In genomic region chr20:543369-544152, GRCh38 we compare ENCODE assay signal across 8 cellular contexts. TPM values are rescaled to one million over a fixed set of nuclear protein-coding genes. Genes with fewer than 3 reads are reported as not detected.
DNase-seq lines count a peak whose midpoint lies in the region; ATAC-seq and TF ChIP-seq lines count a peak whose summit lies in the region.

TSS of gene CSNK2A1 (minus strand) at chr20:543790. CDS start at chr20:508551, 35,239 bp downstream.

- TF ChIP-seq CTCF in VCaP (conservative IDR thresholded peaks at IDR 0.05) (no peak), breast epithelium (IDR thresholded peaks at IDR 0.05) (no peak)

- peak; percentile 91 for DNase-seq in NCI-H2196 treated with DMSO at 0.1 percent for 48 hours (lab: John Stamatoyannopoulos, UW; ENCODE audit: unreplicated experiment)
- peak; percentile 91 to 92 for DNase-seq in breast epithelium (ENCODE audit: low spot score in 2 of 2)

- H3K4me1 ChIP-seq in ACC112 (ENCODE audit: control insufficient read depth, insufficient read depth, low read length, unreplicated experiment) (peaks cover 30% of the 10 kb centered on the region), breast epithelium (peaks cover 7 to 15% of the 10 kb centered on the region in 2 donors), skeletal muscle tissue (ENCODE audit: control insufficient read depth in 3 of 3, insufficient read depth in 3 of 3, low read length in 3 of 3) (peaks cover 9 to 33% (median 24%) of the 10 kb centered on the region in 3 donors)

- H3K36me3 ChIP-seq in ACC112 (ENCODE audit: insufficient read depth, low read length) (peaks cover 12% of the 10 kb centered on the region), breast epithelium (no peaks in the 10 kb centered on the region), skeletal muscle tissue (ENCODE audit: control insufficient read depth in 3 of 3, insufficient read depth in 3 of 3, low read length in 3 of 3) (no peaks in the 10 kb centered on the region)

- H2AFZ ChIP-seq in ACC112 (ENCODE audit: low read length, unreplicated experiment) = peak within 1 kb of the TSS; percentile 80

- H3K27me3 ChIP-seq in ACC112 (ENCODE audit: insufficient read depth, low read length) (peaks cover 6% of the 10 kb centered on the region), breast epithelium (no peaks in the 10 kb centered on the region), skeletal muscle tissue (ENCODE audit: control insufficient read depth in 3 of 3, insufficient read depth in 3 of 3, low read length in 3 of 3) (no peaks in the 10 kb centered on the region)

- no peaks in the 10 kb centered on the region for H3K9me3 ChIP-seq in breast epithelium
- peaks cover 3% of the 10 kb centered on the region for H3K9me3 ChIP-seq in iPS-18c (ENCODE audit: control insufficient read depth, insufficient read depth, low read length)
- H3K9me3 ChIP-seq in skeletal muscle tissue (ENCODE audit: control insufficient read depth in 3 of 3, low read length in 3 of 3) = no peaks in the 10 kb centered on the region

- peak within 1 kb of the TSS; percentile 99 for H3K4me3 ChIP-seq in ACC112 (ENCODE audit: low read depth, low read length)
- H3K4me3 ChIP-seq in breast epithelium = peak within 1 kb of the TSS; percentile 70 to 98 (median 95)
- peak within 1 kb of the TSS; percentile 99 for H3K4me3 ChIP-seq in iPS-18c (ENCODE audit: insufficient read depth, low read depth, low read length)
- peak within 1 kb of the TSS; percentile 83 to 88 (median 87) for H3K4me3 ChIP-seq in skeletal muscle tissue (ENCODE audit: low read length in 3 of 3)

- ATAC-seq in GM18870 (IDR thresholded peaks at IDR 0.05; ENCODE audit: unreplicated experiment) = peak; percentile 85
- peak; percentile 95 for ATAC-seq in HG03135 (IDR thresholded peaks at IDR 0.05; ENCODE audit: unreplicated experiment)

- H3K9ac ChIP-seq in skeletal muscle tissue (ENCODE audit: low read depth in 1 of 3, low read length in 3 of 3) = peak within 1 kb of the TSS; percentile 88 to 94 (median 91)

- H3K79me2 ChIP-seq in ACC112 (ENCODE audit: control insufficient read depth, insufficient read depth, low read length, unreplicated experiment) = peaks cover 50% of the 10 kb centered on the region

- intact Hi-C loops in breast epithelium (cut with DNase I; ENCODE audit: low total_unique reads) = no loop called here

- H3K27ac ChIP-seq in ACC112 (ENCODE audit: low read depth, low read length) = peak within 1 kb of the TSS; percentile 74
- H3K27ac ChIP-seq in VCaP = peak within 1 kb of the TSS; percentile 97
- H3K27ac ChIP-seq in breast epithelium = peak within 1 kb of the TSS; percentile 87 to 91
- H3K27ac ChIP-seq in skeletal muscle tissue (ENCODE audit: low read depth, low read length) = peak within 1 kb of the TSS; percentile 90

- peak; percentile 54 for TF ChIP-seq POLR2A in breast epithelium (IDR thresholded peaks at IDR 0.05)

RNA-seq across cellular contexts. Expression of gene CSNK2A1, which starts in this region (rescaled TPM):
- total RNA-seq in breast epithelium = 10 to 100 TPM; 55.0 to 90.9 (median 77.7) TPM
- total RNA-seq in skeletal muscle tissue = 112 TPM

Comparison
In these comparisons a context has a peak if more than half of its experiments do, and no peak if none do; other contexts are left out.
1. Peak in every context shown above with its lines: DNase-seq, ATAC-seq, H3K4me3 ChIP-seq and H3K27ac ChIP-seq.